In genomic region chr17:39404542-39405378, GRCh38 we compare ENCODE assay signal across 9 cellular contexts. TPM values are rescaled to one million over a fixed set of nuclear protein-coding genes. Genes with fewer than 3 reads are reported as not detected.
DNase-seq lines count a peak whose midpoint lies in the region; ATAC-seq, FAIRE-seq and TF ChIP-seq lines count a peak whose summit lies in the region.
"Had no signal": no experiment of that assay in that cellular context is flagged by ENCODE, and none has a peak within 500 bp of the region (broad histone marks: within the 10 kb centered on the region; RNA-seq: fewer than 3 reads in every experiment).

No MANE protein-coding gene starts in this region.

- no peak for ATAC-seq in HG02798 (IDR thresholded peaks at IDR 0.05; ENCODE audit: poor library complexity, unreplicated experiment)
- no peak for ATAC-seq in HG03521 (IDR thresholded peaks at IDR 0.05; ENCODE audit: unreplicated experiment)

- CTCF ChIA-PET in Calu3 (lab: Charles Lee), result interaction anchor here (0.6 to 1.7 kb wide), 4 partner anchors 11 to 527 kb away, joined by 4 to 7 read pairs (median 5); partner anchors contain the start of gene MED1

- DNase-seq in Calu3 (peak; percentile 38), NOMO-1 treated with DMSO at 0.1 percent for 48 hours (lab: John Stamatoyannopoulos, UW; ENCODE audit: unreplicated experiment) (peak; percentile 70), amniotic stem cell (lab: John Stamatoyannopoulos, UW) (peak; percentile 71), SW480 (ENCODE audit: low spot score) (no peak), D721Med (ENCODE audit: insufficient read length, low spot score) (no peak)

- H3K4me1 Mint-ChIP-seq in Calu3 (ENCODE audit: low read depth, unreplicated experiment) (peaks cover 38% of the 10 kb centered on the region), nephron (peaks cover 9% of the 10 kb centered on the region)

- FAIRE-seq in D721Med (lab: Jason Lieb, UNC), result no peak

- TF ChIP-seq CTCF in Calu3 (IDR thresholded peaks at IDR 0.05; ENCODE audit: unreplicated experiment) (no peak), nephron (IDR thresholded peaks at IDR 0.05; ENCODE audit: unreplicated experiment in 3 of 3) (no peak), D721Med (IDR thresholded peaks at IDR 0.05; ENCODE audit: insufficient read depth, missing control alignments) (no peak)

- H3K4me3 Mint-ChIP-seq in Calu3 (ENCODE audit: low read depth, unreplicated experiment), result no peak overlapping the region
- H3K4me3 Mint-ChIP-seq in nephron, result peak overlapping the region; percentile 23 to 67 (median 57)
- H3K4me3 Mint-ChIP-seq: mesothelial cell of epicardium had no signal

- H3K9me3 Mint-ChIP-seq in Calu3 (ENCODE audit: low read depth, unreplicated experiment) (no peaks in the 10 kb centered on the region), nephron (no peaks in the 10 kb centered on the region)
- H3K9me3 Mint-ChIP-seq: mesothelial cell of epicardium had no signal

- BruUV-seq in Calu3 (replicated peaks; lab: Mats Ljungman, UMichigan), result no TSS peak

- intact Hi-C loops in Calu3 (cut with micrococcal nuclease; ENCODE audit: unreplicated experiment), result loop anchor here (5.0 kb wide), 1 partner anchor 197 kb away; no protein-coding TSS in a partner anchor

- no peaks in the 10 kb centered on the region for H3K27me3 Mint-ChIP-seq in Calu3 (ENCODE audit: unreplicated experiment)
- H3K27me3 Mint-ChIP-seq in nephron (ENCODE audit: low read depth), result no peaks in the 10 kb centered on the region

- peak overlapping the region; percentile 61 for H3K27ac Mint-ChIP-seq in Calu3 (ENCODE audit: unreplicated experiment)
- H3K27ac Mint-ChIP-seq in nephron, result no peak overlapping the region
- H3K27ac Mint-ChIP-seq: mesothelial cell of epicardium had no signal

- H3K36me3 Mint-ChIP-seq in Calu3 (ENCODE audit: insufficient read depth, unreplicated experiment), result peaks cover 92% of the 10 kb centered on the region
- H3K36me3 Mint-ChIP-seq in nephron (ENCODE audit: low read depth), result peaks cover 35% of the 10 kb centered on the region

RNA-seq across cellular contexts. Expression of gene FBXL20, which starts 3.3 kb away (rescaled TPM):
- total RNA-seq in Calu3 (2022), result 70.3 and 71.5 TPM in 2 replicates

RNA-seq across cellular contexts. Expression of gene MED1, which starts 46.3 kb away (rescaled TPM):
- total RNA-seq in Calu3 (2022), result 227 and 230 TPM in 2 replicates

RNA-seq across cellular contexts. Expression of gene CDK12, which starts 56.5 kb away (rescaled TPM):
- total RNA-seq in Calu3 (2022), result 321 and 329 TPM in 2 replicates

Comparison
In these comparisons a context has a peak if more than half of its experiments do, and no peak if none do; other contexts are left out.
1. DNase-seq: peak in Calu3 (single experiment), NOMO-1 treated with DMSO at 0.1 percent for 48 hours (single experiment) and amniotic stem cell (single experiment); none in SW480 (single experiment) and D721Med (single experiment).